ENCODE assay signal across 15 cellular contexts in genomic region chr18:32902566-32903330, GRCh38.
DNase-seq lines count a peak whose midpoint lies in the region; ATAC-seq and TF ChIP-seq lines count a peak whose summit lies in the region.
"Had no signal": no experiment of that assay in that cellular context is flagged by ENCODE, and none has a peak within 500 bp of the region (broad histone marks: within the 10 kb centered on the region; RNA-seq: fewer than 3 reads in every experiment).

No MANE protein-coding gene starts in this region.

- no peaks in the 10 kb centered on the region for H4K20me1 ChIP-seq in OCI-LY1 (ENCODE audit: insufficient read depth, low read length)
- no peaks in the 10 kb centered on the region for H4K20me1 ChIP-seq in hepatocyte (ENCODE audit: insufficient read depth, poor library complexity, severe bottlenecking)

- H3K4me3 ChIP-seq in OCI-LY1 (ENCODE audit: low read depth, low read length, poor library complexity, severe bottlenecking) (no peak overlapping the region), hepatocyte (no peak overlapping the region)
- H3K4me3 ChIP-seq: GM23248 had no signal

- peak overlapping the region; percentile 38 for H3K27ac Mint-ChIP-seq in activated B cell treated with CpG ODN at 0.5 μM for 24 hours
- peak overlapping the region; percentile 70 for H3K27ac Mint-ChIP-seq in stimulated activated naive B cell treated with anti-CD40 and anti-IgM and Interleukin-4, amounts not matched to agents 10 μg/mL and 1 μg/mL and 100 μg/mL, for 72 hours
- H3K27ac Mint-ChIP-seq: CD4-positive, alpha-beta T cell had no signal

- H3F3A ChIP-seq in OCI-LY1 (ENCODE audit: insufficient read depth, low read length), result no peaks in the 10 kb centered on the region

- H3K36me3 Mint-ChIP-seq in activated B cell treated with CpG ODN at 0.5 μM for 24 hours (ENCODE audit: low read depth), result no peaks in the 10 kb centered on the region
- peaks cover 12 to 14% of the 10 kb centered on the region in 2 donors for H3K36me3 Mint-ChIP-seq in stimulated activated naive B cell treated with anti-CD40 and anti-IgM and Interleukin-4, amounts not matched to agents 10 μg/mL and 1 μg/mL and 100 μg/mL, for 72 hours

- H3K9me3 Mint-ChIP-seq in activated B cell treated with CpG ODN at 0.5 μM for 24 hours, result no peaks in the 10 kb centered on the region
- H3K9me3 Mint-ChIP-seq in stimulated activated naive B cell treated with anti-CD40 and anti-IgM and Interleukin-4, amounts not matched to agents 10 μg/mL and 1 μg/mL and 100 μg/mL, for 72 hours, result peaks cover 13 to 17% of the 10 kb centered on the region in 2 donors

- intact Hi-C loops in activated B cell treated with CpG ODN at 0.5 μM for 24 hours (cut with micrococcal nuclease), result loop anchor here (2.0 to 5.0 kb wide), 3 partner anchors 16 to 35 kb away; no protein-coding TSS in a partner anchor

- H3K27ac ChIP-seq in OCI-LY1 (ENCODE audit: low read depth, low read length, poor library complexity, severe bottlenecking) (peak overlapping the region; percentile 5), hepatocyte (no peak overlapping the region)
- H3K27ac ChIP-seq: GM23248 had no signal

- H3K4me1 Mint-ChIP-seq in activated B cell treated with CpG ODN at 0.5 μM for 24 hours, result peaks cover 35% of the 10 kb centered on the region
- H3K4me1 Mint-ChIP-seq in stimulated activated naive B cell treated with anti-CD40 and anti-IgM and Interleukin-4, amounts not matched to agents 10 μg/mL and 1 μg/mL and 100 μg/mL, for 72 hours, result peaks cover 39 to 68% of the 10 kb centered on the region in 2 donors

- H3K4me3 Mint-ChIP-seq in activated B cell treated with CpG ODN at 0.5 μM for 24 hours, result no peak overlapping the region
- H3K4me3 Mint-ChIP-seq in stimulated activated naive B cell treated with anti-CD40 and anti-IgM and Interleukin-4, amounts not matched to agents 10 μg/mL and 1 μg/mL and 100 μg/mL, for 72 hours, result peak overlapping the region; percentile 19 to 39
- H3K4me3 Mint-ChIP-seq: CD4-positive, alpha-beta T cell had no signal

- H3K27me3 ChIP-seq in OCI-LY1 (ENCODE audit: insufficient read depth, low read length) (no peaks in the 10 kb centered on the region), hepatocyte (no peaks in the 10 kb centered on the region)

- DNase-seq in NCI-H2171 treated with DMSO at 0.1 percent for 48 hours (lab: John Stamatoyannopoulos, UW) (peak; percentile 29), NCI-H2171 (lab: John Stamatoyannopoulos, UW) (no peak), activated B cell treated with CpG ODN at 0.5 μM for 24 hours (no peak), COR-L47 (lab: John Stamatoyannopoulos, UW) (no peak), hepatocyte (ENCODE audit: low spot score) (no peak)
- no peak for DNase-seq in stimulated activated naive B cell treated with anti-CD40 and anti-IgM and Interleukin-4, amounts not matched to agents 10 μg/mL and 1 μg/mL and 100 μg/mL, for 72 hours
- DNase-seq: 8988T; C1 segment of cervical spinal cord; CD4-positive, alpha-beta T cell; DMS79; EL; GM23248 had no signal

- CTCF ChIA-PET in activated B cell treated with CpG ODN at 0.5 μM for 24 hours (lab: Charles Lee), result interaction anchor here (0.6 kb wide), 1 partner anchor 100 kb away, joined by 4 read pairs; no protein-coding TSS in a partner anchor

- no peaks in the 10 kb centered on the region for H3K27me3 Mint-ChIP-seq in activated B cell treated with CpG ODN at 0.5 μM for 24 hours
- H3K27me3 Mint-ChIP-seq in stimulated activated naive B cell treated with anti-CD40 and anti-IgM and Interleukin-4, amounts not matched to agents 10 μg/mL and 1 μg/mL and 100 μg/mL, for 72 hours, result no peaks in the 10 kb centered on the region
- H3K27me3 Mint-ChIP-seq: CD4-positive, alpha-beta T cell had no signal

- H2AFZ ChIP-seq in OCI-LY1 (ENCODE audit: low read length) (no peak overlapping the region), hepatocyte (no peak overlapping the region)
- H2AFZ ChIP-seq: GM23248 had no signal

- 84% methylated on average over 3 of the region's 3 CpGs for WGBS in hepatocyte (ENCODE audit: low lambda C conversion rate, missing lambda C conversion rate)

- no peak overlapping the region for H3K9ac ChIP-seq in OCI-LY1 (ENCODE audit: low read length)
- H3K9ac ChIP-seq: GM23248 had no signal

- H3K4me1 ChIP-seq in OCI-LY1 (ENCODE audit: insufficient read depth, low read length, severe bottlenecking) (peaks cover 11% of the 10 kb centered on the region), hepatocyte (ENCODE audit: insufficient read depth) (no peaks in the 10 kb centered on the region)

- ATAC-seq in activated B cell treated with CpG ODN at 0.5 μM for 24 hours (ENCODE audit: low read depth) (peak; percentile 78), HG02623 (IDR thresholded peaks at IDR 0.05; ENCODE audit: unreplicated experiment) (no peak)
- peak; percentile 91 to 94 for ATAC-seq in stimulated activated naive B cell treated with anti-CD40 and anti-IgM and Interleukin-4, amounts not matched to agents 10 μg/mL and 1 μg/mL and 100 μg/mL, for 72 hours (replicated peaks)
- ATAC-seq: HCT116 had no signal

- H3K36me3 ChIP-seq in OCI-LY1 (ENCODE audit: insufficient read depth, low read length), result no peaks in the 10 kb centered on the region
- H3K36me3 ChIP-seq in hepatocyte (replicated peaks; ENCODE audit: insufficient read depth, low read depth), result no peaks in the 10 kb centered on the region

- H3K4me2 ChIP-seq in OCI-LY1 (ENCODE audit: low read length) (no peak overlapping the region; the same call in 1 of the 2 replicates), hepatocyte (no peak overlapping the region)

- H3K9me2 ChIP-seq in OCI-LY1 (ENCODE audit: low read depth, low read length) (no peaks in the 10 kb centered on the region), hepatocyte (replicated peaks; ENCODE audit: insufficient read depth) (no peaks in the 10 kb centered on the region)

- H3K9me3 ChIP-seq in OCI-LY1 (ENCODE audit: low read length) (no peaks in the 10 kb centered on the region), hepatocyte (ENCODE audit: low read depth) (no peaks in the 10 kb centered on the region)

- H3K79me2 ChIP-seq in OCI-LY1 (ENCODE audit: insufficient read depth, low read length) (no peaks in the 10 kb centered on the region), hepatocyte (no peaks in the 10 kb centered on the region)

- no peak for TF ChIP-seq CTCF in OCI-LY1 (IDR thresholded peaks at IDR 0.05; ENCODE audit: low read length)
- TF ChIP-seq CTCF in activated B cell treated with CpG ODN at 0.5 μM for 24 hours (IDR thresholded peaks at IDR 0.05), result no peak
- no peak for TF ChIP-seq CTCF in hepatocyte (IDR thresholded peaks at IDR 0.05; ENCODE audit: poor library complexity)

- POLR2A ChIA-PET in activated B cell treated with CpG ODN at 0.5 μM for 24 hours (lab: Charles Lee), result no interaction called here
